Comparison of ENCODE assay signal across 8 cellular contexts in the genomic region with DNA sequence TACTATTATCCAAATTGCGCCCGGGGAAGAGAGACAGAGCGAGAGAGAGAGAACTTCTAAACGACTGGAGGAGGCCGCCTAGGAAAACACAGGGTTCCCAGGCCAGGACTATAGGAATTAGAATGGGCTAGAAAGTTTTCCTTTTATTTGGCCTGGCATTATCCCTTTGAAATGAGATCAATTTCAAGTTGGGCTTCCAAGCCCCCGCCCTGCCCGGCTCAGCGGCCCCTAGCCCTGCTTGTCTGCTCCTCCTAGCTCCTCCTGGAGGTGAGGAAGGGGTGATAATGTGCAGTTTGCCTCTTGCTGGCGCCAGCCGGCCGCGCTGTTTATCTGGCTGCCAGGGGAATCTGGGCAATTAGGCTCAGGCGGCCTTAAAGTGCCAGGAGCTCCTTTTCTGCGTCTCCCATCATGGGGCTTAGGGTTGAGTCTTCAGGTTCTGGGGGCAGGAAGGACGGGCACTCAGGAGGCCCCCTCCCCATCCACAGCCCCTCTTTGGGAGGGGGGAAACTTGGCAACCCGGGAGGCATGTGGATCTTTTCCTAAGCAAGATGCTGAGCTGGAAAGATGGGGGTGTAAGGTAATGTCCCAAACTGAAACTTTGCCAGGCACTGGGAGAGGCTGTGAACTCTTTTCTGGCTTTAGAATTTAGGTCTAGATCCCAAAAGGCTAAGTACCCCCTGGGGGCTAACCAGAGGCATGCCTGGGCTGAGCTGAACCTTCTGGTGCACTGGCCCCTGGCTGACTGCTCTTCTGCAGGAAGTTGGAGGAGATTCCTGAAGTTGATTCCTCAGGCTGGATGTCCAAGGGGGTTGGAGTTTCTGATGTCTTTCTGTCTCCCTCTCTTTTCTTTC. TPM values are rescaled to one million over a fixed set of nuclear protein-coding genes. Genes with fewer than 3 reads are reported as not detected.
DNase-seq lines count a peak whose midpoint lies in the region; ATAC-seq and TF ChIP-seq lines count a peak whose summit lies in the region.

No MANE protein-coding gene starts in this region.

- no peaks in the 10 kb centered on the region for H3K9me3 ChIP-seq in GM23248 (ENCODE audit: low read depth)
- H3K9me3 ChIP-seq in gastroesophageal sphincter, result no peaks in the 10 kb centered on the region

- H3F3A ChIP-seq in GM23248 (ENCODE audit: insufficient read depth), result peaks cover 32% of the 10 kb centered on the region; the same call in 1 of the 2 replicates

- H3K27ac ChIP-seq in GM23248, result peak overlapping the region; percentile 70
- peak overlapping the region in 3 of 4 donors; percentile 74 to 82 (median 75) for H3K27ac ChIP-seq in gastroesophageal sphincter

- no peaks in the 10 kb centered on the region for H3K9me2 ChIP-seq in GM23248 (ENCODE audit: insufficient read depth)

- H3K27me3 ChIP-seq in GM23248 (replicated peaks; ENCODE audit: insufficient read depth) (no peaks in the 10 kb centered on the region), gastroesophageal sphincter (no peaks in the 10 kb centered on the region)

- H4K20me1 ChIP-seq in GM23248 (ENCODE audit: insufficient read depth), result no peaks in the 10 kb centered on the region

- H3K79me2 ChIP-seq in GM23248 (ENCODE audit: insufficient read depth), result peaks cover 99% of the 10 kb centered on the region

- peak in 2 of 4 experiments; percentile 4 to 47 for TF ChIP-seq CTCF in gastroesophageal sphincter (IDR thresholded peaks at IDR 0.05)
- TF ChIP-seq CTCF in retinal pigment epithelial cell (conservative IDR thresholded peaks at IDR 0.05; ENCODE audit: low read depth, low read length), result peak; percentile 52

- no peak for TF ChIP-seq POLR2A in gastroesophageal sphincter (IDR thresholded peaks at IDR 0.05)

- H3K4me3 ChIP-seq in GM23248 (peak overlapping the region; percentile 81), gastroesophageal sphincter (peak overlapping the region in 1 of 2 donors; percentile 74), retinal pigment epithelial cell (ENCODE audit: low read length) (peak overlapping the region; percentile 100)

- H3K36me3 ChIP-seq in GM23248 (ENCODE audit: low read depth) (no peaks in the 10 kb centered on the region), gastroesophageal sphincter (no peaks in the 10 kb centered on the region)

- peak overlapping the region; percentile 76 for H3K9ac ChIP-seq in GM23248

- DNase-seq in GM23248 (peak; percentile 78), OCI-M1 (lab: John Stamatoyannopoulos, UW) (peak; percentile 65), retinal pigment epithelial cell (ENCODE audit: low read depth) (peak; percentile 61), HPDE6-E6E7 (ENCODE audit: extremely low spot score) (no peak)
- DNase-seq in activated CD8-positive, alpha-beta memory T cell treated with anti-CD3 and anti-CD28 coated beads for 24 hours, result no peak

- ATAC-seq in gastroesophageal sphincter, result peak; percentile 30
- no peak for ATAC-seq in GM19397 (IDR thresholded peaks at IDR 0.05; ENCODE audit: unreplicated experiment)
- ATAC-seq in GM19467 (IDR thresholded peaks at IDR 0.05; ENCODE audit: unreplicated experiment), result no peak

- in situ Hi-C loops in GM23248 (cut with MboI), result no loop called here

- peak overlapping the region; percentile 23; the same call in 1 of the 2 replicates for H2AFZ ChIP-seq in GM23248

- H3K4me1 ChIP-seq in GM23248 (ENCODE audit: insufficient read depth), result peaks cover 38% of the 10 kb centered on the region
- peaks cover 0 to 75% (median 19%) of the 10 kb centered on the region in 3 donors for H3K4me1 ChIP-seq in gastroesophageal sphincter

- WGBS in GM23248 (ENCODE audit: low coverage in 1 of 2, low lambda C conversion rate in 2 of 2, missing lambda C conversion rate in 2 of 2), 2 experiments, result 10% methylated on average over 16 of the region's 16 CpGs
- 24 to 35% methylated on average over 5 to 12 of the region's 16 CpGs for WGBS in gastroesophageal sphincter (ENCODE audit: low coverage in 1 of 2), 2 donors

- H3K4me2 ChIP-seq in GM23248 (ENCODE audit: unreplicated experiment), result peak overlapping the region; percentile 80

- TF ChIP-seq EP300 in gastroesophageal sphincter (IDR thresholded peaks at IDR 0.05), result no peak

RNA-seq across cellular contexts. Expression of gene SMAD6, which starts 5.5 kb away (rescaled TPM):
- 24.0 and 32.9 TPM in 2 replicates for total RNA-seq in GM23248 (2014; rRNA removed; shearing (Covaris generic))
- 3.5 and 3.6 TPM in 2 replicates for polyA plus RNA-seq in GM23248 (2016; fragmentation: Nextera tagmentation; extraction: Ambion mirVana)
- 10 to 100 TPM in 3 of 4 donors, 1 to 10 TPM in 1; 9.9 to 11.2 (median 10.9) TPM for total RNA-seq in gastroesophageal sphincter

Comparison
In these comparisons a context has a peak if more than half of its experiments do, and no peak if none do; other contexts are left out.
1. DNase-seq: peak in GM23248 (single experiment), OCI-M1 (single experiment) and retinal pigment epithelial cell (single experiment); none in HPDE6-E6E7 (single experiment) and activated CD8-positive, alpha-beta memory T cell treated with anti-CD3 and anti-CD28 coated beads for 24 hours (single experiment).